17 cellular contexts compared by ENCODE assay signal in genomic region chr19:18861917-18862316, GRCh38. TPM values are rescaled to one million over a fixed set of nuclear protein-coding genes. Genes with fewer than 3 reads are reported as not detected.
DNase-seq lines count a peak whose midpoint lies in the region; ATAC-seq, FAIRE-seq and TF ChIP-seq lines count a peak whose summit lies in the region.
"Had no signal": no experiment of that assay in that cellular context is flagged by ENCODE, and none has a peak within 500 bp of the region (broad histone marks: within the 10 kb centered on the region; RNA-seq: fewer than 3 reads in every experiment).

No MANE protein-coding gene starts in this region.

- H3K4me1 Mint-ChIP-seq in stimulated activated naive B cell treated with anti-CD40 and anti-IgM and Interleukin-4, amounts not matched to agents 10 μg/mL and 1 μg/mL and 100 μg/mL, for 72 hours = peaks cover 9 to 13% of the 10 kb centered on the region in 2 donors

- H3K27ac ChIP-seq in MM.1S (ENCODE audit: low read length) (peak overlapping the region; percentile 57; the same call in 1 of the 2 replicates), RWPE2 (ENCODE audit: poor library complexity, severe bottlenecking) (no peak overlapping the region), HepG2 (ENCODE audit: extremely low read length, insufficient read depth, low read length) (no peak overlapping the region)
- H3K27ac ChIP-seq: A549 had no signal

- no peak for FAIRE-seq in HepG2 (lab: Jason Lieb, UNC)
- FAIRE-seq: A549, GM12892 had no signal

- BruUV-seq in HepG2 (replicated peaks; lab: Mats Ljungman, UMichigan) = no TSS peak

- POLR2A ChIA-PET in HepG2 (lab: Yijun Ruan, JAX) = no interaction called here

- no peaks in the 10 kb centered on the region for H3K9me3 Mint-ChIP-seq in stimulated activated naive B cell treated with anti-CD40 and anti-IgM and Interleukin-4, amounts not matched to agents 10 μg/mL and 1 μg/mL and 100 μg/mL, for 72 hours
- H3K9me3 Mint-ChIP-seq: CD14-positive monocyte; CD8-positive, alpha-beta T cell; HFFc6 had no signal

- no peaks in the 10 kb centered on the region for H3K9me2 ChIP-seq in MM.1S (replicated peaks; ENCODE audit: insufficient read depth, low read length)

- H3K9me3 ChIP-seq in MM.1S (replicated peaks; ENCODE audit: insufficient read depth, low read length) (no peaks in the 10 kb centered on the region), RWPE2 (ENCODE audit: severe bottlenecking) (no peaks in the 10 kb centered on the region), HepG2 (ENCODE audit: low read length) (no peaks in the 10 kb centered on the region)
- H3K9me3 ChIP-seq: A549, BE2C had no signal

- WGBS in HepG2 (ENCODE audit: low lambda C conversion rate) = 96% methylated on average over 5 of the region's 12 CpGs

- no peak overlapping the region for H2AFZ ChIP-seq in MM.1S (ENCODE audit: low read length)
- no peak overlapping the region for H2AFZ ChIP-seq in HepG2 (ENCODE audit: low read length)

- H3K4me3 ChIP-seq in MM.1S (ENCODE audit: low read length) (no peak overlapping the region), RWPE2 (ENCODE audit: severe bottlenecking) (no peak overlapping the region), HepG2 (replicated peaks in 1 of 3; ENCODE audit: insufficient read depth in 1 of 3, low read depth in 2 of 3, low read length in 3 of 3) (no peak overlapping the region)
- H3K4me3 ChIP-seq: A549 had no signal

- no peak overlapping the region for H3K4me3 Mint-ChIP-seq in stimulated activated naive B cell treated with anti-CD40 and anti-IgM and Interleukin-4, amounts not matched to agents 10 μg/mL and 1 μg/mL and 100 μg/mL, for 72 hours
- H3K4me3 Mint-ChIP-seq: CD14-positive monocyte; CD8-positive, alpha-beta T cell; HFFc6 had no signal

- peaks cover 20% of the 10 kb centered on the region; the same call in 1 of the 2 replicates for H3F3A ChIP-seq in MM.1S (ENCODE audit: insufficient read depth, low read length)

- H3K9ac ChIP-seq in MM.1S (ENCODE audit: low read length) (no peak overlapping the region), HepG2 (ENCODE audit: insufficient read depth, low read depth, low read length) (no peak overlapping the region)

- TF ChIP-seq RAD21 in HepG2 (CRISPR knock-in tag; IDR thresholded peaks at IDR 0.05) = no peak

- H3K27me3 ChIP-seq in MM.1S (replicated peaks; ENCODE audit: insufficient read depth, low read length) (no peaks in the 10 kb centered on the region), RWPE2 (ENCODE audit: insufficient read depth, poor library complexity, severe bottlenecking) (no peaks in the 10 kb centered on the region), HepG2 (ENCODE audit: control insufficient read depth in 1 of 2, insufficient read depth in 2 of 2, low read length in 2 of 2) (no peaks in the 10 kb centered on the region)
- H3K27me3 ChIP-seq: BE2C had no signal

- intact Hi-C loops in HepG2 (cut with micrococcal nuclease; ENCODE audit: unreplicated experiment) = no loop called here

- no peaks in the 10 kb centered on the region for H3K27me3 Mint-ChIP-seq in stimulated activated naive B cell treated with anti-CD40 and anti-IgM and Interleukin-4, amounts not matched to agents 10 μg/mL and 1 μg/mL and 100 μg/mL, for 72 hours

- peaks cover 48 to 51% of the 10 kb centered on the region in 2 donors for H3K36me3 Mint-ChIP-seq in stimulated activated naive B cell treated with anti-CD40 and anti-IgM and Interleukin-4, amounts not matched to agents 10 μg/mL and 1 μg/mL and 100 μg/mL, for 72 hours

- H3K4me2 ChIP-seq in MM.1S (ENCODE audit: low read depth, low read length) (no peak overlapping the region), HepG2 (ENCODE audit: low read depth, low read length) (no peak overlapping the region)
- H3K4me2 ChIP-seq: A549 had no signal

- in situ Hi-C loops in HepG2 (cut with HindIII; ENCODE audit: extremely low pct_ligation_motif_present, low pct_unique_long_range_greater_than_20kb) = no loop called here

- TF ChIP-seq CTCF in MM.1S (IDR thresholded peaks at IDR 0.05; ENCODE audit: low read length) (no peak), RWPE2 (IDR thresholded peaks at IDR 0.05; ENCODE audit: poor library complexity, severe bottlenecking) (no peak), HepG2 (CRISPR knock-in tag; IDR thresholded peaks at IDR 0.05) (no peak)

- no peak for TF ChIP-seq POLR2A in HepG2 (IDR thresholded peaks at IDR 0.05; ENCODE audit: insufficient read depth in 1 of 2, low read depth in 2 of 2, low read length in 2 of 2)

- H4K20me1 ChIP-seq in MM.1S (ENCODE audit: insufficient read depth, low read length) (no peaks in the 10 kb centered on the region), HepG2 (ENCODE audit: insufficient read depth, low read length) (no peaks in the 10 kb centered on the region)

- H3K4me1 ChIP-seq in MM.1S (ENCODE audit: low read length) (peaks cover 32% of the 10 kb centered on the region), RWPE2 (ENCODE audit: insufficient read depth, poor library complexity, severe bottlenecking) (peaks cover 5% of the 10 kb centered on the region), HepG2 (ENCODE audit: insufficient read depth, low read length) (no peaks in the 10 kb centered on the region)
- H3K4me1 ChIP-seq: A549 had no signal

- peaks cover 26% of the 10 kb centered on the region for H3K36me3 ChIP-seq in MM.1S (replicated peaks; ENCODE audit: insufficient read depth, low read length)
- H3K36me3 ChIP-seq in RWPE2 (ENCODE audit: low read depth) = peaks cover 93% of the 10 kb centered on the region
- H3K36me3 ChIP-seq in HepG2 (replicated peaks in 1 of 2; ENCODE audit: control insufficient read depth in 1 of 2, insufficient read depth in 2 of 2, low read length in 2 of 2) = peaks cover 58 to 90% of the 10 kb centered on the region in 2 experiments

- CTCF ChIA-PET in HepG2 (lab: Yijun Ruan, JAX; ENCODE audit: low intra/inter-chr PET ratio, low total read pairs) = no interaction called here

- no peak for TF ChIP-seq EP300 in HepG2 (IDR thresholded peaks at IDR 0.05; ENCODE audit: low read depth in 2 of 2, low read length in 2 of 2)
- TF ChIP-seq EP300 in HepG2 (CRISPR knock-in tag; IDR thresholded peaks at IDR 0.05; ENCODE audit: borderline replicate concordance) = no peak

- peaks cover 50% of the 10 kb centered on the region for H3K79me2 ChIP-seq in MM.1S (ENCODE audit: low read length)
- no peaks in the 10 kb centered on the region for H3K79me2 ChIP-seq in HepG2 (ENCODE audit: insufficient read depth, low read length)

- ATAC-seq in RWPE2 (ENCODE audit: low read depth) = no peak
- no peak for ATAC-seq in HepG2
- ATAC-seq in stimulated activated naive B cell treated with anti-CD40 and anti-IgM and Interleukin-4, amounts not matched to agents 10 μg/mL and 1 μg/mL and 100 μg/mL, for 72 hours (replicated peaks) = no peak
- ATAC-seq: A549; CD8-positive, alpha-beta T cell had no signal

- peak overlapping the region; percentile 9 for H3K27ac Mint-ChIP-seq in stimulated activated naive B cell treated with anti-CD40 and anti-IgM and Interleukin-4, amounts not matched to agents 10 μg/mL and 1 μg/mL and 100 μg/mL, for 72 hours
- H3K27ac Mint-ChIP-seq: CD8-positive, alpha-beta T cell; HFFc6 had no signal

- DNase-seq in MM.1S (no peak), RWPE2 (ENCODE audit: low spot score) (peak; percentile 46), HepG2 (ENCODE audit: low spot score) (no peak), NCI-H1417 treated with DMSO at 0.1 percent for 48 hours (lab: John Stamatoyannopoulos, UW) (no peak), NCI-H2196 (lab: John Stamatoyannopoulos, UW; ENCODE audit: unreplicated experiment) (no peak), GM19240 (ENCODE audit: insufficient read length, low spot score) (no peak)
- no peak for DNase-seq in stimulated activated naive B cell treated with anti-CD40 and anti-IgM and Interleukin-4, amounts not matched to agents 10 μg/mL and 1 μg/mL and 100 μg/mL, for 72 hours
- DNase-seq: BE2C; CD8-positive, alpha-beta T cell; COR-L47; DND-41; GDM1; HCEC 1CT; HFFc6 had no signal

RNA-seq across cellular contexts. Expression of gene UPF1, which starts 30.2 kb away (rescaled TPM):
- 37.3 and 41.8 TPM in 2 replicates for total RNA-seq in HepG2 (2016; rRNA removed; fragmentation: Illumina TruSeq; extraction: Trizol)
- total RNA-seq in HepG2 (2016; cell fraction: cytosol; rRNA removed; fragmentation: Illumina TruSeq; extraction: Trizol; ENCODE audit: low read depth) = 12.2 and 13.8 TPM in 2 replicates
- 29.5 and 44.5 TPM in 2 replicates for total RNA-seq in HepG2 (2016; cell fraction: insoluble cytoplasmic fraction; rRNA removed; fragmentation: Illumina TruSeq; extraction: Trizol)
- 18.3 and 21.1 TPM in 2 replicates for total RNA-seq in HepG2 (2016; cell fraction: membrane; rRNA removed; fragmentation: Illumina TruSeq; extraction: Trizol)
- total RNA-seq in HepG2 (2016; cell fraction: nucleus; rRNA removed; fragmentation: Illumina TruSeq; extraction: Trizol) = 36.9 and 43.6 TPM in 2 replicates
- 16.9 and 23.1 TPM in 2 replicates for polyA plus RNA-seq in HepG2 (2011; rRNA removed)
- polyA plus RNA-seq in HepG2 (2011; cell fraction: cytosol; rRNA removed) = 11.8 and 14.9 TPM in 2 replicates
- 81.5 and 87.6 TPM in 2 replicates for polyA plus RNA-seq in HepG2 (2011; cell fraction: nucleus; rRNA removed)
- 32.0 and 33.3 TPM in 2 replicates for polyA plus RNA-seq in HepG2 (2012)
- polyA plus RNA-seq in HepG2 (2016; cell fraction: cytosol; fragmentation: Illumina TruSeq; extraction: Trizol; ENCODE audit: low read depth) = 5.5 and 6.1 TPM in 2 replicates
- 29.2 and 42.1 TPM in 2 replicates for polyA plus RNA-seq in HepG2 (2016; cell fraction: insoluble cytoplasmic fraction; fragmentation: Illumina TruSeq; extraction: Trizol; ENCODE audit: low read depth)
- polyA plus RNA-seq in HepG2 (2016; cell fraction: membrane; fragmentation: Illumina TruSeq; extraction: Trizol; ENCODE audit: low read depth) = 9.6 and 10.6 TPM in 2 replicates
- polyA plus RNA-seq in HepG2 (2016; cell fraction: nucleus; fragmentation: Illumina TruSeq; extraction: Trizol; ENCODE audit: insufficient read depth, low read depth) = 67.1 and 73.6 TPM in 2 replicates
- 65.4 and 85.0 TPM in 2 replicates for polyA minus RNA-seq in HepG2 (2011; rRNA and poly(A)+ RNA removed; ENCODE audit: low replicate concordance)
- polyA minus RNA-seq in HepG2 (2011; cell fraction: cytosol; rRNA and poly(A)+ RNA removed) = 39.4 and 46.0 TPM in 2 replicates
- 47.6 and 69.0 TPM in 2 replicates for polyA minus RNA-seq in HepG2 (2011; cell fraction: nucleus; rRNA and poly(A)+ RNA removed)

RNA-seq across cellular contexts. Expression of gene CERS1, which starts 34.0 kb away (rescaled TPM):
- total RNA-seq in HepG2 (2016; rRNA removed; fragmentation: Illumina TruSeq; extraction: Trizol) = 2.3 and 4.6 TPM in 2 replicates
- total RNA-seq in HepG2 (2016; cell fraction: cytosol; rRNA removed; fragmentation: Illumina TruSeq; extraction: Trizol; ENCODE audit: low read depth) = 5.9 and 6.2 TPM in 2 replicates
- total RNA-seq in HepG2 (2016; cell fraction: insoluble cytoplasmic fraction; rRNA removed; fragmentation: Illumina TruSeq; extraction: Trizol) = 2.4 and 5.4 TPM in 2 replicates
- 8.1 and 8.5 TPM in 2 replicates for total RNA-seq in HepG2 (2016; cell fraction: membrane; rRNA removed; fragmentation: Illumina TruSeq; extraction: Trizol)
- total RNA-seq in HepG2 (2016; cell fraction: nucleus; rRNA removed; fragmentation: Illumina TruSeq; extraction: Trizol) = 3.8 and 4.7 TPM in 2 replicates
- 9.8 and 18.8 TPM in 2 replicates for polyA plus RNA-seq in HepG2 (2011; rRNA removed)
- polyA plus RNA-seq in HepG2 (2011; cell fraction: cytosol; rRNA removed) = 11.5 and 15.3 TPM in 2 replicates
- polyA plus RNA-seq in HepG2 (2011; cell fraction: nucleus; rRNA removed) = 12.2 and 12.9 TPM in 2 replicates
- 4.3 and 5.9 TPM in 2 replicates for polyA plus RNA-seq in HepG2 (2012)
- polyA plus RNA-seq in HepG2 (2016; cell fraction: cytosol; fragmentation: Illumina TruSeq; extraction: Trizol; ENCODE audit: low read depth) = 8.6 and 10.1 TPM in 2 replicates
- 3.8 and 4.5 TPM in 2 replicates for polyA plus RNA-seq in HepG2 (2016; cell fraction: insoluble cytoplasmic fraction; fragmentation: Illumina TruSeq; extraction: Trizol; ENCODE audit: low read depth)
- polyA plus RNA-seq in HepG2 (2016; cell fraction: membrane; fragmentation: Illumina TruSeq; extraction: Trizol; ENCODE audit: low read depth) = 11.3 and 12.9 TPM in 2 replicates
- 11.5 and 12.9 TPM in 2 replicates for polyA plus RNA-seq in HepG2 (2016; cell fraction: nucleus; fragmentation: Illumina TruSeq; extraction: Trizol; ENCODE audit: insufficient read depth, low read depth)
- polyA minus RNA-seq in HepG2 (2011; rRNA and poly(A)+ RNA removed; ENCODE audit: low replicate concordance) = 13.1 and 35.4 TPM in 2 replicates
- 8.0 and 9.5 TPM in 2 replicates for polyA minus RNA-seq in HepG2 (2011; cell fraction: cytosol; rRNA and poly(A)+ RNA removed)
- polyA minus RNA-seq in HepG2 (2011; cell fraction: nucleus; rRNA and poly(A)+ RNA removed) = 1.7 and 2.4 TPM in 2 replicates
- total RNA-seq: CD8-positive, alpha-beta T cell had no signal
- polyA plus RNA-seq: CD14-positive monocyte had no signal

RNA-seq across cellular contexts. Expression of gene COPE, which starts 57.3 kb away (rescaled TPM):
- 188 and 189 TPM in 2 replicates for total RNA-seq in HepG2 (2016; rRNA removed; fragmentation: Illumina TruSeq; extraction: Trizol)
- 90.0 and 90.2 TPM in 2 replicates for total RNA-seq in HepG2 (2016; cell fraction: cytosol; rRNA removed; fragmentation: Illumina TruSeq; extraction: Trizol; ENCODE audit: low read depth)
- 172 and 181 TPM in 2 replicates for total RNA-seq in HepG2 (2016; cell fraction: insoluble cytoplasmic fraction; rRNA removed; fragmentation: Illumina TruSeq; extraction: Trizol)
- total RNA-seq in HepG2 (2016; cell fraction: membrane; rRNA removed; fragmentation: Illumina TruSeq; extraction: Trizol) = 87.8 and 90.8 TPM in 2 replicates
- total RNA-seq in HepG2 (2016; cell fraction: nucleus; rRNA removed; fragmentation: Illumina TruSeq; extraction: Trizol) = 70.6 and 74.1 TPM in 2 replicates
- 205 and 222 TPM in 2 replicates for polyA plus RNA-seq in HepG2 (2011; rRNA removed)
- 175 and 335 TPM in 2 replicates for polyA plus RNA-seq in HepG2 (2011; cell fraction: cytosol; rRNA removed)
- polyA plus RNA-seq in HepG2 (2011; cell fraction: nucleus; rRNA removed) = 191 and 222 TPM in 2 replicates
- polyA plus RNA-seq in HepG2 (2012) = 86.4 and 120 TPM in 2 replicates
- polyA plus RNA-seq in HepG2 (2016; cell fraction: cytosol; fragmentation: Illumina TruSeq; extraction: Trizol; ENCODE audit: low read depth) = 73.8 and 86.7 TPM in 2 replicates
- 149 and 196 TPM in 2 replicates for polyA plus RNA-seq in HepG2 (2016; cell fraction: insoluble cytoplasmic fraction; fragmentation: Illumina TruSeq; extraction: Trizol; ENCODE audit: low read depth)
- 72.3 and 75.2 TPM in 2 replicates for polyA plus RNA-seq in HepG2 (2016; cell fraction: membrane; fragmentation: Illumina TruSeq; extraction: Trizol; ENCODE audit: low read depth)
- polyA plus RNA-seq in HepG2 (2016; cell fraction: nucleus; fragmentation: Illumina TruSeq; extraction: Trizol; ENCODE audit: insufficient read depth, low read depth) = 134 and 136 TPM in 2 replicates
- polyA minus RNA-seq in HepG2 (2011; rRNA and poly(A)+ RNA removed; ENCODE audit: low replicate concordance) = 163 and 283 TPM in 2 replicates
- polyA minus RNA-seq in HepG2 (2011; cell fraction: cytosol; rRNA and poly(A)+ RNA removed) = 82.7 and 99.4 TPM in 2 replicates
- polyA minus RNA-seq in HepG2 (2011; cell fraction: nucleus; rRNA and poly(A)+ RNA removed) = 41.8 and 44.1 TPM in 2 replicates

RNA-seq across cellular contexts. Expression of gene DDX49, which starts 57.6 kb away (rescaled TPM):
- total RNA-seq in HepG2 (2016; rRNA removed; fragmentation: Illumina TruSeq; extraction: Trizol) = 44.6 and 46.2 TPM in 2 replicates
- total RNA-seq in HepG2 (2016; cell fraction: cytosol; rRNA removed; fragmentation: Illumina TruSeq; extraction: Trizol; ENCODE audit: low read depth) = 26.8 and 31.4 TPM in 2 replicates
- 36.8 and 44.8 TPM in 2 replicates for total RNA-seq in HepG2 (2016; cell fraction: insoluble cytoplasmic fraction; rRNA removed; fragmentation: Illumina TruSeq; extraction: Trizol)
- 34.9 and 35.2 TPM in 2 replicates for total RNA-seq in HepG2 (2016; cell fraction: membrane; rRNA removed; fragmentation: Illumina TruSeq; extraction: Trizol)
- 21.6 and 22.6 TPM in 2 replicates for total RNA-seq in HepG2 (2016; cell fraction: nucleus; rRNA removed; fragmentation: Illumina TruSeq; extraction: Trizol)
- polyA plus RNA-seq in HepG2 (2011; rRNA removed) = 27.0 and 28.9 TPM in 2 replicates
- 18.7 and 29.0 TPM in 2 replicates for polyA plus RNA-seq in HepG2 (2011; cell fraction: cytosol; rRNA removed)
- 45.0 and 51.2 TPM in 2 replicates for polyA plus RNA-seq in HepG2 (2011; cell fraction: nucleus; rRNA removed)
- polyA plus RNA-seq in HepG2 (2012) = 13.7 and 15.9 TPM in 2 replicates
- 25.8 and 27.7 TPM in 2 replicates for polyA plus RNA-seq in HepG2 (2016; cell fraction: cytosol; fragmentation: Illumina TruSeq; extraction: Trizol; ENCODE audit: low read depth)
- polyA plus RNA-seq in HepG2 (2016; cell fraction: insoluble cytoplasmic fraction; fragmentation: Illumina TruSeq; extraction: Trizol; ENCODE audit: low read depth) = 36.1 and 38.2 TPM in 2 replicates
- 21.6 and 25.1 TPM in 2 replicates for polyA plus RNA-seq in HepG2 (2016; cell fraction: membrane; fragmentation: Illumina TruSeq; extraction: Trizol; ENCODE audit: low read depth)
- 42.3 and 43.7 TPM in 2 replicates for polyA plus RNA-seq in HepG2 (2016; cell fraction: nucleus; fragmentation: Illumina TruSeq; extraction: Trizol; ENCODE audit: insufficient read depth, low read depth)
- 54.2 and 128 TPM in 2 replicates for polyA minus RNA-seq in HepG2 (2011; rRNA and poly(A)+ RNA removed; ENCODE audit: low replicate concordance)
- polyA minus RNA-seq in HepG2 (2011; cell fraction: cytosol; rRNA and poly(A)+ RNA removed) = 14.5 and 19.5 TPM in 2 replicates
- polyA minus RNA-seq in HepG2 (2011; cell fraction: nucleus; rRNA and poly(A)+ RNA removed) = 18.6 and 24.2 TPM in 2 replicates
